In the genomic region with DNA sequence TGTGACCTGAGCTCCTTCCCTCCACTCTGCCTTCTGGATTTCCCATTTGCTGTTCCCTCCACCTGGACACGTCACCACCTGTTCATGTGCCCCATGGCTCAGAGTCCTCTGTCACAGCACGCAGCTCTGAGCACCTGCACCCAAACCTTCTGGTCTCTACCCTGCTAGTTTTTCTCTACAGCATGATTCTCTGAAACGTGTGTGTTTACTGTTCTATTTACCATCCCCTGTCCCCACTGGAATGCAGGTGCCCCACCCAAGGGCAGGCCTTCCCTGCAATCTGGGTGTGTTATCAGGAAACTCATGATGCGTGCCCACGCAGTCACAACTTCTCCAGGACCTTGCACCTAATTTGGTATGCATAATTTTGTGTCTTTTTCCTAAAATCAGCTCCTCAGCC, we compare ENCODE assay signal across 29 cellular contexts.
DNase-seq lines count a peak whose midpoint lies in the region; ATAC-seq and TF ChIP-seq lines count a peak whose summit lies in the region.
"Had no signal": no experiment of that assay in that cellular context is flagged by ENCODE, and none has a peak within 500 bp of the region (broad histone marks: within the 10 kb centered on the region; RNA-seq: fewer than 3 reads in every experiment).

No MANE protein-coding gene starts in this region.

- peak overlapping the region; percentile 97 for H3K27ac Mint-ChIP-seq in type B pancreatic cell
- H3K27ac Mint-ChIP-seq: activated naive CD4-positive, alpha-beta T cell treated with anti-CD3 and anti-CD28 coated beads, Interleukin-2, amount 50 U/mL, for 24 hours; CD14-positive monocyte; GM23338 had no signal

- no peaks in the 10 kb centered on the region for H3K79me2 ChIP-seq in KMS-11 (ENCODE audit: insufficient read depth, low read depth)

- DNase-seq in colonic mucosa = peak; percentile 27
- no peak for DNase-seq in type B pancreatic cell (ENCODE audit: extremely low spot score, unreplicated experiment)
- no peak for DNase-seq in omental fat pad (ENCODE audit: low spot score)
- DNase-seq in tibial nerve (ENCODE audit: low spot score in 2 of 2) = no peak
- no peak for DNase-seq in NCI-H2029 (lab: John Stamatoyannopoulos, UW)
- DNase-seq: activated CD4-positive, alpha-beta T cell treated with anti-CD3 and anti-CD28 coated beads for 4 hours; amygdala; brain microvascular endothelial cell; DMS79 treated with DMSO at 0.1 percent for 48 hours; GF-D8; hypothalamus; mesendoderm; MV-4-11; naive B cell; NCI-H146; NCI-H748 treated with DMSO at 0.1 percent for 48 hours; right lobe of liver; stimulated activated CD8-positive, alpha-beta memory T cell treated with anti-CD3 and anti-CD28 coated beads, Interleukin-4, amount 100 ng/mL, for 48 hours; T1000; upper lobe of left lung had no signal

- H3K9me3 ChIP-seq in colonic mucosa (no peaks in the 10 kb centered on the region), mucosa of stomach (ENCODE audit: control insufficient read depth, low read length) (no peaks in the 10 kb centered on the region), tibial nerve (no peaks in the 10 kb centered on the region)
- H3K9me3 ChIP-seq: Caco-2, neutrophil, right lobe of liver, upper lobe of left lung had no signal

- H3K4me2 ChIP-seq in KMS-11 = peak overlapping the region; percentile 66; the same call in 1 of the 2 replicates
- H3K4me2 ChIP-seq: GM23338 had no signal

- no peaks in the 10 kb centered on the region for H3K36me3 Mint-ChIP-seq in type B pancreatic cell
- H3K36me3 Mint-ChIP-seq: activated naive CD4-positive, alpha-beta T cell treated with anti-CD3 and anti-CD28 coated beads, Interleukin-2, amount 50 U/mL, for 24 hours; CD14-positive monocyte; naive B cell had no signal

- no peaks in the 10 kb centered on the region for H4K20me1 ChIP-seq in KMS-11 (ENCODE audit: insufficient read depth)

- ATAC-seq in omental fat pad (ENCODE audit: low FRiP score) = no peak
- ATAC-seq in HG03460 (IDR thresholded peaks at IDR 0.05; ENCODE audit: unreplicated experiment) = no peak
- ATAC-seq: GM23338, right lobe of liver had no signal

- H3K9ac ChIP-seq in KMS-11 (no peak overlapping the region), colonic mucosa (ENCODE audit: low read depth in 2 of 2, low read length in 2 of 2) (no peak overlapping the region), mucosa of stomach (ENCODE audit: low read length) (peak overlapping the region; percentile 24)

- 0 out of 2 replicates have a peak overlapping the region, but pooled peaks have one; percentile 40 for H3K27ac ChIP-seq in KMS-11
- no peak overlapping the region for H3K27ac ChIP-seq in colonic mucosa
- H3K27ac ChIP-seq in tibial nerve = no peak overlapping the region
- H3K27ac ChIP-seq: brain microvascular endothelial cell, neutrophil, right lobe of liver, upper lobe of left lung, VCaP had no signal

- TF ChIP-seq POLR2A in tibial nerve (IDR thresholded peaks at IDR 0.05) = no peak

- H3K4me3 Mint-ChIP-seq in type B pancreatic cell = peak overlapping the region; percentile 74
- H3K4me3 Mint-ChIP-seq: activated naive CD4-positive, alpha-beta T cell treated with anti-CD3 and anti-CD28 coated beads, Interleukin-2, amount 50 U/mL, for 24 hours; CD14-positive monocyte; GM23338; naive B cell had no signal

- no peaks in the 10 kb centered on the region for H3K27me3 Mint-ChIP-seq in type B pancreatic cell

- no peak overlapping the region for H2AFZ ChIP-seq in KMS-11 (ENCODE audit: low read depth)

- no peak for TF ChIP-seq CTCF in KMS-11 (conservative IDR thresholded peaks at IDR 0.05; ENCODE audit: low read depth, low read length)
- TF ChIP-seq CTCF in colonic mucosa (IDR thresholded peaks at IDR 0.05) = no peak
- TF ChIP-seq CTCF in type B pancreatic cell (conservative IDR thresholded peaks at IDR 0.05) = no peak
- TF ChIP-seq CTCF in omental fat pad (IDR thresholded peaks at IDR 0.05) = no peak
- TF ChIP-seq CTCF in tibial nerve (IDR thresholded peaks at IDR 0.05) = no peak

- H3K9me3 Mint-ChIP-seq in type B pancreatic cell = peaks cover 7% of the 10 kb centered on the region
- H3K9me3 Mint-ChIP-seq: activated naive CD4-positive, alpha-beta T cell treated with anti-CD3 and anti-CD28 coated beads, Interleukin-2, amount 50 U/mL, for 24 hours; GM23338; naive B cell had no signal

- H3K36me3 ChIP-seq in KMS-11 (ENCODE audit: insufficient read depth) = no peaks in the 10 kb centered on the region
- no peaks in the 10 kb centered on the region for H3K36me3 ChIP-seq in colonic mucosa
- no peaks in the 10 kb centered on the region for H3K36me3 ChIP-seq in mucosa of stomach (ENCODE audit: control insufficient read depth, insufficient read depth, low read length)
- H3K36me3 ChIP-seq in tibial nerve = no peaks in the 10 kb centered on the region
- H3K36me3 ChIP-seq: brain microvascular endothelial cell, neutrophil, right lobe of liver, upper lobe of left lung had no signal

- H3K4me1 ChIP-seq in KMS-11 (ENCODE audit: low read depth, poor library complexity, severe bottlenecking) (peaks cover 48% of the 10 kb centered on the region), colonic mucosa (no peaks in the 10 kb centered on the region), mucosa of stomach (ENCODE audit: control insufficient read depth, insufficient read depth, low read length) (peaks cover 48% of the 10 kb centered on the region), tibial nerve (no peaks in the 10 kb centered on the region)
- H3K4me1 ChIP-seq: right lobe of liver, upper lobe of left lung had no signal

- H3K4me1 Mint-ChIP-seq in type B pancreatic cell (ENCODE audit: unreplicated experiment) = peaks cover 18% of the 10 kb centered on the region
- H3K4me1 Mint-ChIP-seq: activated naive CD4-positive, alpha-beta T cell treated with anti-CD3 and anti-CD28 coated beads, Interleukin-2, amount 50 U/mL, for 24 hours; CD14-positive monocyte; naive B cell had no signal

- no peak overlapping the region for H3K4me3 ChIP-seq in KMS-11 (IDR thresholded peaks at IDR 0.05; ENCODE audit: insufficient read depth, low read depth, low read length)
- no peak overlapping the region for H3K4me3 ChIP-seq in colonic mucosa
- H3K4me3 ChIP-seq in mucosa of stomach (ENCODE audit: low read length) = no peak overlapping the region
- H3K4me3 ChIP-seq in tibial nerve = no peak overlapping the region
- H3K4me3 ChIP-seq: GM23338, right lobe of liver, upper lobe of left lung had no signal

- intact Hi-C loops in colonic mucosa (cut with DNase I) = no loop called here

- TF ChIP-seq EP300 in tibial nerve (IDR thresholded peaks at IDR 0.05) = no peak

- 86 to 92% methylated on average over 5 of the region's 5 CpGs for WGBS in tibial nerve, 2 donors

- H3K27me3 ChIP-seq in KMS-11 (ENCODE audit: insufficient read depth, low read depth) (no peaks in the 10 kb centered on the region), colonic mucosa (no peaks in the 10 kb centered on the region), mucosa of stomach (ENCODE audit: control insufficient read depth, insufficient read depth, low read length) (no peaks in the 10 kb centered on the region), tibial nerve (no peaks in the 10 kb centered on the region)
- H3K27me3 ChIP-seq: brain microvascular endothelial cell, neutrophil, right lobe of liver, upper lobe of left lung had no signal
